ENCODE assay signal across 8 cellular contexts in genomic region chr7:148856035-148856881, GRCh38. TPM values are rescaled to one million over a fixed set of nuclear protein-coding genes. Genes with fewer than 3 reads are reported as not detected.
A peak's percentile ranks its signal among the peaks of the same experiment; 100 is the strongest.
DNase-seq lines count a peak whose midpoint lies in the region; ATAC-seq and TF ChIP-seq lines count a peak whose summit lies in the region.

No MANE protein-coding gene starts in this region.

- no peaks in the 10 kb centered on the region for H3K9me3 Mint-ChIP-seq in CD4-positive, alpha-beta T cell
- no peaks in the 10 kb centered on the region for H3K9me3 Mint-ChIP-seq in nephron progenitor cell

- no peaks in the 10 kb centered on the region for H3K27me3 ChIP-seq in CD4-positive, alpha-beta T cell (ENCODE audit: control insufficient read depth, insufficient read depth, low read length)

- CTCF ChIA-PET in CD4-positive, alpha-beta T cell (lab: Charles Lee) = interaction anchor here (0.6 to 2.6 kb wide), 18 partner anchors 10 to 396 kb away, joined by 3 to 28 read pairs (median 4); partner anchors contain the start of gene CUL1

- H3K4me3 Mint-ChIP-seq in CD4-positive, alpha-beta T cell = no peak overlapping the region
- H3K4me3 Mint-ChIP-seq in nephron progenitor cell = no peak overlapping the region

- no peak overlapping the region for H3K27ac Mint-ChIP-seq in CD4-positive, alpha-beta T cell
- peak overlapping the region; percentile 54 for H3K27ac Mint-ChIP-seq in nephron progenitor cell

- POLR2A ChIA-PET in CD4-positive, alpha-beta T cell (lab: Charles Lee) = interaction anchor here (0.6 to 1.6 kb wide), 5 partner anchors 27 to 271 kb away, joined by 3 to 18 read pairs (median 9); partner anchors contain the start of gene CUL1

- peak; percentile 84 for TF ChIP-seq CTCF in CD4-positive, alpha-beta T cell (IDR thresholded peaks at IDR 0.05)
- peak; percentile 53 for TF ChIP-seq CTCF in nephron progenitor cell (IDR thresholded peaks at IDR 0.05)

- ATAC-seq in CD4-positive, alpha-beta T cell (ENCODE audit: poor library complexity) = peak; percentile 98

- H3K27me3 Mint-ChIP-seq in CD4-positive, alpha-beta T cell = no peaks in the 10 kb centered on the region
- H3K27me3 Mint-ChIP-seq in nephron progenitor cell (ENCODE audit: low read depth, poor library complexity) = no peaks in the 10 kb centered on the region

- H3K9me3 ChIP-seq in CD4-positive, alpha-beta T cell (ENCODE audit: control insufficient read depth, low read length) = no peaks in the 10 kb centered on the region

- H3K36me3 Mint-ChIP-seq in CD4-positive, alpha-beta T cell (ENCODE audit: low read depth) = no peaks in the 10 kb centered on the region
- H3K36me3 Mint-ChIP-seq in nephron progenitor cell (ENCODE audit: low read depth) = peaks cover 25% of the 10 kb centered on the region

- intact Hi-C loops in CD4-positive, alpha-beta T cell (cut with DNase I, micrococcal nuclease) = loop anchor here (1.0 to 5.0 kb wide), 6 partner anchors 57 to 279 kb away; no protein-coding TSS in a partner anchor

- no peak overlapping the region for H3K27ac ChIP-seq in CD4-positive, alpha-beta T cell (ENCODE audit: low read depth, low read length)

- H3K4me1 Mint-ChIP-seq in CD4-positive, alpha-beta T cell (ENCODE audit: low read depth) = peaks cover 17% of the 10 kb centered on the region
- H3K4me1 Mint-ChIP-seq in nephron progenitor cell = peaks cover 13% of the 10 kb centered on the region

- DNase-seq in CD4-positive, alpha-beta T cell = peak; percentile 37 to 60 (median 46)
- DNase-seq in GM19240 (ENCODE audit: insufficient read length, low spot score) = peak; percentile 6
- DNase-seq in HPDE6-E6E7 (ENCODE audit: extremely low spot score) = peak; percentile 34
- peak; percentile 42 to 64 for DNase-seq in activated CD4-positive, alpha-beta T cell treated with anti-CD3 and anti-CD28 coated beads for 4 hours
- DNase-seq in effector CD8-positive, alpha-beta T cell (lab: John Stamatoyannopoulos, UW) = peak; percentile 14
- DNase-seq in nephron progenitor cell = peak; percentile 26
- no peak for DNase-seq in NCI-H510A treated with DMSO at 0.1 percent for 48 hours (lab: John Stamatoyannopoulos, UW)
- no peak for DNase-seq in cerebellar nuclear complex (lab: John Stamatoyannopoulos, UW)

RNA-seq across cellular contexts. Expression of gene EZH2, which starts 27.8 kb away (rescaled TPM):
- total RNA-seq in CD4-positive, alpha-beta T cell = 10 to 100 TPM; 16.0 to 17.6 TPM

Comparison
In these comparisons a context has a peak if more than half of its experiments do, and no peak if none do; other contexts are left out.
1. DNase-seq: peak in CD4-positive, alpha-beta T cell (10 of 10), GM19240 (single experiment), HPDE6-E6E7 (single experiment), activated CD4-positive, alpha-beta T cell treated with anti-CD3 and anti-CD28 coated beads for 4 hours (2 of 2), effector CD8-positive, alpha-beta T cell (single experiment) and nephron progenitor cell (single experiment); none in NCI-H510A treated with DMSO at 0.1 percent for 48 hours (single experiment) and cerebellar nuclear complex (0 of 2).